Comparison of ENCODE assay signal across 8 cellular contexts in genomic region chr1:7783178-7783711, GRCh38. TPM values are rescaled to one million over a fixed set of nuclear protein-coding genes. Genes with fewer than 3 reads are reported as not detected.
DNase-seq lines count a peak whose midpoint lies in the region; ATAC-seq and TF ChIP-seq lines count a peak whose summit lies in the region.

No MANE protein-coding gene starts in this region.

- no peaks in the 10 kb centered on the region for H3K27me3 ChIP-seq in CD8-positive, alpha-beta memory T cell (ENCODE audit: insufficient read depth, low read length, poor library complexity, severe bottlenecking)
- no peaks in the 10 kb centered on the region for H3K27me3 ChIP-seq in prostate gland (replicated peaks; ENCODE audit: insufficient read depth)

- in situ Hi-C loops in astrocyte of the cerebellum (cut with HindIII; ENCODE audit: low sequenced_read_pairs), result no loop called here

- H3K27ac Mint-ChIP-seq in CD8-positive, alpha-beta memory T cell, result peak overlapping the region; percentile 34 to 91 (median 82)

- intact Hi-C loops in OCI-LY7 (cut with micrococcal nuclease; ENCODE audit: unreplicated experiment), result no loop called here
- intact Hi-C loops in prostate gland (cut with DNase I), result no loop called here

- H3K27me3 Mint-ChIP-seq in CD8-positive, alpha-beta memory T cell, result no peaks in the 10 kb centered on the region

- peaks cover 25 to 35% (median 30%) of the 10 kb centered on the region in 3 donors for H3K4me1 Mint-ChIP-seq in CD8-positive, alpha-beta memory T cell

- DNase-seq in CD8-positive, alpha-beta memory T cell, result no peak
- DNase-seq in HCEC 1CT (peak; percentile 64), OCI-LY7 (ENCODE audit: low spot score) (peak; percentile 31), astrocyte of the cerebellum (ENCODE audit: low read depth) (no peak), hypothalamus (lab: John Stamatoyannopoulos, UW) (peak in 38 of 51 donors; percentile 24 to 92 (median 74)), prostate gland (ENCODE audit: low spot score) (no peak)

- POLR2A ChIA-PET in CD8-positive, alpha-beta memory T cell (lab: Charles Lee), result no interaction called here
- POLR2A ChIA-PET in OCI-LY7 (lab: Charles Lee), result no interaction called here

- ATAC-seq in HG03095 (IDR thresholded peaks at IDR 0.05; ENCODE audit: unreplicated experiment) (no peak), GM21786 (IDR thresholded peaks at IDR 0.05; ENCODE audit: unreplicated experiment) (no peak)

- CTCF ChIA-PET in CD8-positive, alpha-beta memory T cell (lab: Charles Lee), result no interaction called here
- CTCF ChIA-PET in OCI-LY7 (lab: Charles Lee; ENCODE audit: unreplicated experiment), result no interaction called here

- H3K9me3 ChIP-seq in CD8-positive, alpha-beta memory T cell (ENCODE audit: low read length), result no peaks in the 10 kb centered on the region
- H3K9me3 ChIP-seq in OCI-LY7 (ENCODE audit: low read length), result no peaks in the 10 kb centered on the region
- no peaks in the 10 kb centered on the region for H3K9me3 ChIP-seq in prostate gland

- H3K4me3 Mint-ChIP-seq in CD8-positive, alpha-beta memory T cell, result peak overlapping the region; percentile 66 to 90 (median 77)

- peak overlapping the region; percentile 86; the same call in 1 of the 2 replicates for H2AFZ ChIP-seq in OCI-LY7 (ENCODE audit: low read length)

- peaks cover 25% of the 10 kb centered on the region for H3K4me1 ChIP-seq in CD8-positive, alpha-beta memory T cell (ENCODE audit: insufficient read depth, low read length)
- H3K4me1 ChIP-seq in OCI-LY7 (ENCODE audit: insufficient read depth, low read length, poor library complexity, severe bottlenecking), result peaks cover 8% of the 10 kb centered on the region
- H3K4me1 ChIP-seq in prostate gland (replicated peaks), result no peaks in the 10 kb centered on the region

- no peak for TF ChIP-seq POLR2A in prostate gland (IDR thresholded peaks at IDR 0.05)

- peak overlapping the region; percentile 10 for H3K27ac ChIP-seq in CD8-positive, alpha-beta memory T cell (ENCODE audit: low read depth, low read length)
- H3K27ac ChIP-seq in OCI-LY7 (ENCODE audit: low read depth, low read length, poor library complexity, severe bottlenecking) (no peak overlapping the region), prostate gland (peak overlapping the region; percentile 91 to 94)

- no peaks in the 10 kb centered on the region for H3K9me2 ChIP-seq in OCI-LY7 (ENCODE audit: insufficient read depth, low read length)

- BruUV-seq in OCI-LY7 (replicated peaks; lab: Mats Ljungman, UMichigan), result no TSS peak

- peak overlapping the region; percentile 78 for H3K4me2 ChIP-seq in OCI-LY7 (ENCODE audit: low read length)

- H3K4me3 ChIP-seq in CD8-positive, alpha-beta memory T cell (ENCODE audit: low read length), result peak overlapping the region; percentile 52
- peak overlapping the region; percentile 66 for H3K4me3 ChIP-seq in OCI-LY7 (ENCODE audit: low read depth, low read length, poor library complexity, severe bottlenecking)
- peak overlapping the region; percentile 51 for H3K4me3 ChIP-seq in astrocyte of the cerebellum (ENCODE audit: low read depth, low read length)
- peak overlapping the region; percentile 51 to 66 for H3K4me3 ChIP-seq in prostate gland

- WGBS in prostate gland, result under 1% methylated on average over 26 of the region's 34 CpGs

- H3K9me3 Mint-ChIP-seq in CD8-positive, alpha-beta memory T cell, result no peaks in the 10 kb centered on the region

- H3K36me3 Mint-ChIP-seq in CD8-positive, alpha-beta memory T cell, result peaks cover 0 to 36% (median 1%) of the 10 kb centered on the region in 3 donors

- no peaks in the 10 kb centered on the region for H4K20me1 ChIP-seq in OCI-LY7 (ENCODE audit: insufficient read depth, low read length)

- TF ChIP-seq CTCF in OCI-LY7 (conservative IDR thresholded peaks at IDR 0.05; ENCODE audit: low read length) (no peak), astrocyte of the cerebellum (IDR thresholded peaks at IDR 0.05; ENCODE audit: low read depth, low read length, missing control alignments) (no peak), prostate gland (IDR thresholded peaks at IDR 0.05) (no peak)

- no peaks in the 10 kb centered on the region for H3K79me2 ChIP-seq in OCI-LY7 (ENCODE audit: insufficient read depth, low read depth, low read length)

- peaks cover 2% of the 10 kb centered on the region for H3K36me3 ChIP-seq in CD8-positive, alpha-beta memory T cell (ENCODE audit: insufficient read depth, low read length)
- H3K36me3 ChIP-seq in OCI-LY7 (ENCODE audit: insufficient read depth, low read length) (peaks cover 23% of the 10 kb centered on the region), prostate gland (no peaks in the 10 kb centered on the region)

RNA-seq across cellular contexts. Expression of gene PER3, which starts 0.8 kb away (rescaled TPM):
- 1 to 10 TPM; 4.7 TPM for total RNA-seq in CD8-positive, alpha-beta memory T cell
- polyA plus RNA-seq in CD8-positive, alpha-beta memory T cell, result 6.3 TPM
- 9.0 and 12.0 TPM in 2 replicates for total RNA-seq in OCI-LY7 (2014; rRNA removed; shearing (Covaris generic))
- total RNA-seq in OCI-LY7 (2022) (13.1 and 15.9 TPM in 2 replicates), prostate gland (10 to 100 TPM; 12.0 to 20.6 TPM)

RNA-seq across cellular contexts. Expression of gene VAMP3, which starts 12.1 kb away (rescaled TPM):
- total RNA-seq in CD8-positive, alpha-beta memory T cell, result 10 to 100 TPM; 27.3 to 32.5 TPM
- 41.7 TPM for polyA plus RNA-seq in CD8-positive, alpha-beta memory T cell
- total RNA-seq in OCI-LY7 (2014; rRNA removed; shearing (Covaris generic)), result 24.4 and 34.9 TPM in 2 replicates
- 30.5 and 31.6 TPM in 2 replicates for total RNA-seq in OCI-LY7 (2022)
- total RNA-seq in prostate gland, result 10 to 100 TPM; 85.2 to 95.1 TPM

Comparison
In these comparisons a context has a peak if more than half of its experiments do, and no peak if none do; other contexts are left out.
1. DNase-seq: peak in HCEC 1CT (single experiment), OCI-LY7 (single experiment) and hypothalamus (38 of 51); none in CD8-positive, alpha-beta memory T cell (0 of 5), astrocyte of the cerebellum (single experiment) and prostate gland (single experiment).
2. Peak in every context shown above with its lines, with median percentiles within 50 percentile points of each other: H3K4me3 ChIP-seq.